In genomic region chr14:62957562-62957961, GRCh38 we compare ENCODE assay signal across 14 cellular contexts.
DNase-seq lines count a peak whose midpoint lies in the region; ATAC-seq and TF ChIP-seq lines count a peak whose summit lies in the region.
"Had no signal": no experiment of that assay in that cellular context is flagged by ENCODE, and none has a peak within 500 bp of the region (broad histone marks: within the 10 kb centered on the region; RNA-seq: fewer than 3 reads in every experiment).

No MANE protein-coding gene starts in this region.

- H3K27ac ChIP-seq in caudate nucleus (ENCODE audit: low read depth, low read length), result no peak overlapping the region

- no peaks in the 10 kb centered on the region for H3K4me1 Mint-ChIP-seq in activated naive CD4-positive, alpha-beta T cell treated with anti-CD3 and anti-CD28 coated beads for 36 hours (ENCODE audit: low read depth)

- CTCF ChIA-PET in activated naive CD4-positive, alpha-beta T cell treated with anti-CD3 and anti-CD28 coated beads for 36 hours (lab: Charles Lee), result no interaction called here

- H3K9me3 Mint-ChIP-seq in activated naive CD4-positive, alpha-beta T cell treated with anti-CD3 and anti-CD28 coated beads for 36 hours, result no peaks in the 10 kb centered on the region
- H3K9me3 Mint-ChIP-seq: activated T-cell treated with anti-CD3 and anti-CD28 coated beads, Interleukin-2, amount 50 U/mL, for 4 hours had no signal

- no peak for TF ChIP-seq CTCF in astrocyte of the spinal cord (IDR thresholded peaks at IDR 0.05; ENCODE audit: low read depth, low read length)
- no peak for TF ChIP-seq CTCF in kidney epithelial cell (IDR thresholded peaks at IDR 0.05; ENCODE audit: insufficient read depth, low read length, poor library complexity, severe bottlenecking)

- H3K27ac Mint-ChIP-seq in activated naive CD4-positive, alpha-beta T cell treated with anti-CD3 and anti-CD28 coated beads for 36 hours, result no peak overlapping the region
- H3K27ac Mint-ChIP-seq: CD4-positive, alpha-beta T cell had no signal

- no peaks in the 10 kb centered on the region for H3K36me3 ChIP-seq in kidney epithelial cell (ENCODE audit: control insufficient read depth, insufficient read depth, low read length)

- in situ Hi-C loops in Caki2 (cut with HindIII; ENCODE audit: low pct_unique_long_range_greater_than_20kb, low sequenced_read_pairs) (no loop called here), astrocyte of the spinal cord (cut with HindIII; ENCODE audit: low sequenced_read_pairs) (no loop called here)

- no peaks in the 10 kb centered on the region for H3K36me3 Mint-ChIP-seq in activated naive CD4-positive, alpha-beta T cell treated with anti-CD3 and anti-CD28 coated beads for 36 hours (ENCODE audit: low read depth)

- no peak for ATAC-seq in HG02798 (IDR thresholded peaks at IDR 0.05; ENCODE audit: poor library complexity, unreplicated experiment)
- ATAC-seq: activated T-cell treated with anti-CD3 and anti-CD28 coated beads, Interleukin-2, amount 50 U/mL, for 4 hours; left ventricle myocardium superior had no signal

- H3K27me3 ChIP-seq in kidney epithelial cell (ENCODE audit: control insufficient read depth, insufficient read depth, low read length), result no peaks in the 10 kb centered on the region

- intact Hi-C loops in activated naive CD4-positive, alpha-beta T cell treated with anti-CD3 and anti-CD28 coated beads for 36 hours (cut with micrococcal nuclease), result no loop called here

- DNase-seq in Caki2 (ENCODE audit: low read depth) (peak; percentile 3), LHCN-M2 (ENCODE audit: low read depth) (peak; percentile 1), astrocyte of the spinal cord (ENCODE audit: low read depth, low spot score) (peak; percentile 96), kidney epithelial cell (ENCODE audit: low read depth) (peak; percentile 91), caudate nucleus (lab: John Stamatoyannopoulos, UW) (no peak), COR-L47 (lab: John Stamatoyannopoulos, UW) (no peak)
- DNase-seq in activated naive CD4-positive, alpha-beta T cell treated with anti-CD3 and anti-CD28 coated beads for 36 hours, result no peak
- DNase-seq: activated T-cell treated with anti-CD3 and anti-CD28 coated beads, Interleukin-2, amount 50 U/mL, for 4 hours; CD4-positive, alpha-beta T cell; effector CD8-positive, alpha-beta T cell; Kasumi-1; left ventricle myocardium superior; NCI-H2107 had no signal

- H3K27me3 Mint-ChIP-seq in activated naive CD4-positive, alpha-beta T cell treated with anti-CD3 and anti-CD28 coated beads for 36 hours (ENCODE audit: low read depth), result no peaks in the 10 kb centered on the region
- H3K27me3 Mint-ChIP-seq: CD4-positive, alpha-beta T cell had no signal

- H3K4me3 Mint-ChIP-seq in activated naive CD4-positive, alpha-beta T cell treated with anti-CD3 and anti-CD28 coated beads for 36 hours, result no peak overlapping the region
- H3K4me3 Mint-ChIP-seq: activated T-cell treated with anti-CD3 and anti-CD28 coated beads, Interleukin-2, amount 50 U/mL, for 4 hours; CD4-positive, alpha-beta T cell had no signal

- no peak overlapping the region for H3K4me3 ChIP-seq in astrocyte of the spinal cord (ENCODE audit: low read depth, low read length)
- H3K4me3 ChIP-seq in kidney epithelial cell (ENCODE audit: low read depth, low read length), result no peak overlapping the region

Comparison
In these comparisons a context has a peak if more than half of its experiments do, and no peak if none do; other contexts are left out.
1. DNase-seq: peak in Caki2 (single experiment), LHCN-M2 (single experiment), astrocyte of the spinal cord (single experiment) and kidney epithelial cell (single experiment); none in caudate nucleus (0 of 61), COR-L47 (single experiment) and activated naive CD4-positive, alpha-beta T cell treated with anti-CD3 and anti-CD28 coated beads for 36 hours (single experiment).